ENCODE assay signal across 6 cellular contexts in the genomic region with DNA sequence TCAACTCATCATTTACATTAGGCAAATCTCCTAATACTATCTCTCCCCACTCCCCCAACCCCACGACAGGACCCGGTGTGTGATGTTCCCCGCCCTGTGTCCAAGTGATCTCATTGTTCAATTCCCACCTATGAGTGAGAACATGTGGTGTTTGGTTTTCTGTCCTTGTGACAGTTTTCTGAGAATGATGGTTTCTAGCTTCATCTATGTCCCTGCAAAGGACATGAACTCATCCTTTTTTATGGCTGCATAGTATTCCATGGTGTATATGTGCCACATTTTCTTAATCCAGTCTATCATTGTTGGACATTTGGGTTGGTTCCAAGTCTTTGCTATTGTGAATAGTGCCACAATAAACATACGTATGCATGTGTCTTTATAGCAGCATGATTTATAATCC.
A peak's percentile ranks its signal among the peaks of the same experiment; 100 is the strongest.
DNase-seq lines count a peak whose midpoint lies in the region; ATAC-seq, FAIRE-seq and TF ChIP-seq lines count a peak whose summit lies in the region.
"Not testable (repeated sequence)": the region's sequence is repeated elsewhere in the genome, so short reads cannot be mapped to it uniquely, and the experiment has no call there.

No MANE protein-coding gene starts in this region.

- not testable (repeated sequence) for H3K79me2 ChIP-seq in DOHH2 (ENCODE audit: control insufficient read depth, low read length); Karpas-422 (ENCODE audit: low read length); OCI-LY1 (ENCODE audit: insufficient read depth, low read length); K562 (ENCODE audit: control insufficient read depth, insufficient read depth, low read length)
- H3K79me2 ChIP-seq in OCI-LY7 (ENCODE audit: insufficient read depth, low read depth, low read length): peaks cover 24% of the 10 kb centered on the region; the same call in 1 of the 2 replicates

- POLR2A ChIA-PET in HEK293 (lab: Yijun Ruan, JAX); K562 (lab: Yijun Ruan, JAX): not testable (repeated sequence)
- POLR2A ChIA-PET in OCI-LY7 (lab: Charles Lee): interaction anchor here (0.6 to 5.8 kb wide), 7 partner anchors 12 to 218 kb away, joined by 3 to 48 read pairs (median 5); no protein-coding TSS in a partner anchor

- H3K9me3 ChIP-seq in DOHH2 (ENCODE audit: control insufficient read depth, insufficient read depth, low read length); HEK293 (ENCODE audit: control insufficient read depth, insufficient read depth, low read depth, low read length); Karpas-422 (ENCODE audit: low read length); OCI-LY1 (ENCODE audit: low read length); OCI-LY7 (ENCODE audit: low read length); K562 (replicated peaks; ENCODE audit: control insufficient read depth, insufficient read depth, low read depth, low read length): not testable (repeated sequence)

- not testable (repeated sequence) for TF ChIP-seq EP300 in K562 (IDR thresholded peaks at IDR 0.05; ENCODE audit: low read length)

- H3K36me3 ChIP-seq in DOHH2 (ENCODE audit: control insufficient read depth, low read length); HEK293 (ENCODE audit: control insufficient read depth in 2 of 2, insufficient read depth in 1 of 2, low read length in 2 of 2); Karpas-422 (ENCODE audit: insufficient read depth, low read length); OCI-LY1 (ENCODE audit: insufficient read depth, low read length); OCI-LY7 (ENCODE audit: insufficient read depth, low read length); K562 (ENCODE audit: control insufficient read depth, insufficient read depth, low read length): not testable (repeated sequence)

- not testable (repeated sequence) for H4K20me1 ChIP-seq in DOHH2 (ENCODE audit: control insufficient read depth, insufficient read depth, low read depth, low read length); Karpas-422 (ENCODE audit: insufficient read depth, low read depth, low read length); OCI-LY1 (ENCODE audit: insufficient read depth, low read length); OCI-LY7 (ENCODE audit: insufficient read depth, low read length); K562 (replicated peaks; ENCODE audit: control insufficient read depth, insufficient read depth, low read length)

- not testable (repeated sequence) for BruUV-seq in OCI-LY7 (replicated peaks; lab: Mats Ljungman, UMichigan); K562 (replicated peaks; lab: Mats Ljungman, UMichigan)

- not testable (repeated sequence) for TF ChIP-seq CTCF in DOHH2 (IDR thresholded peaks at IDR 0.05; ENCODE audit: low read depth, low read length, poor library complexity, severe bottlenecking); HEK293 (tag by site-specific recombination; IDR thresholded peaks at IDR 0.05); OCI-LY1 (IDR thresholded peaks at IDR 0.05; ENCODE audit: low read length); OCI-LY7 (conservative IDR thresholded peaks at IDR 0.05; ENCODE audit: low read length); K562 (IDR thresholded peaks at IDR 0.05 in 2 of 3, conservative IDR thresholded peaks at IDR 0.05 in 1 of 3; ENCODE audit: insufficient read depth in 2 of 3, low read depth in 1 of 3, low read length in 3 of 3)

- H3K27ac ChIP-seq in DOHH2 (ENCODE audit: low read depth, low read length): peak overlapping the region; percentile 99
- H3K27ac ChIP-seq in HEK293 (ENCODE audit: extremely low read depth, low read depth, low read length); K562 (ENCODE audit: extremely low read depth, low read depth, low read length): not testable (repeated sequence)
- H3K27ac ChIP-seq in Karpas-422 (ENCODE audit: low read length): peak overlapping the region; percentile 99
- peak overlapping the region; percentile 99 for H3K27ac ChIP-seq in OCI-LY1 (ENCODE audit: low read depth, low read length, poor library complexity, severe bottlenecking)
- peak overlapping the region; percentile 99 for H3K27ac ChIP-seq in OCI-LY7 (ENCODE audit: low read depth, low read length, poor library complexity, severe bottlenecking)

- CTCF ChIA-PET in HEK293 (lab: Yijun Ruan, JAX); K562 (lab: Yijun Ruan, JAX; ENCODE audit: low intra/inter-chr PET ratio): not testable (repeated sequence)
- CTCF ChIA-PET in OCI-LY7 (lab: Charles Lee; ENCODE audit: unreplicated experiment): interaction anchor here (1.2 kb wide), 1 partner anchor 20 kb away, joined by 3 read pairs; no protein-coding TSS in a partner anchor

- in situ Hi-C loops in K562 (cut with MboI): not testable (repeated sequence)

- H3K27me3 ChIP-seq in DOHH2 (ENCODE audit: control insufficient read depth, low read length); Karpas-422 (ENCODE audit: low read length); OCI-LY1 (ENCODE audit: insufficient read depth, low read length); K562 (ENCODE audit: control insufficient read depth in 2 of 2, insufficient read depth in 2 of 2, low read length in 2 of 2): not testable (repeated sequence)

- DNase-seq in Karpas-422; OCI-LY7 (ENCODE audit: low spot score); K562 (ENCODE audit: extremely low read depth in 1 of 4, low spot score in 3 of 4): not testable (repeated sequence)

- WGBS in K562 (ENCODE audit: insufficient coverage, low coverage, missing lambda C conversion rate): 88% methylated on average over 3 of the region's 4 CpGs

- not testable (repeated sequence) for H3K4me3 ChIP-seq in DOHH2 (ENCODE audit: low read length); HEK293 (ENCODE audit: low read depth, low read length); Karpas-422 (ENCODE audit: low read length); OCI-LY1 (ENCODE audit: low read depth, low read length, poor library complexity, severe bottlenecking); OCI-LY7 (ENCODE audit: low read depth, low read length, poor library complexity, severe bottlenecking); K562

- FAIRE-seq in K562 (lab: Jason Lieb, UNC): not testable (repeated sequence)

- not testable (repeated sequence) for TF ChIP-seq RAD21 in K562 (CRISPR knock-in tag; conservative IDR thresholded peaks at IDR 0.05 in 1 of 2, IDR thresholded peaks at IDR 0.05 in 1 of 2)

- not testable (repeated sequence) for H3K4me2 ChIP-seq in DOHH2 (ENCODE audit: low read length); Karpas-422 (ENCODE audit: low read depth, low read length, poor library complexity, severe bottlenecking); OCI-LY1 (ENCODE audit: low read length); OCI-LY7 (ENCODE audit: low read length); K562 (ENCODE audit: insufficient read depth, low read length)

- H3K9ac ChIP-seq in Karpas-422 (ENCODE audit: low read length); OCI-LY1 (ENCODE audit: low read length); K562 (ENCODE audit: insufficient read depth in 1 of 2, low read depth in 2 of 2, low read length in 2 of 2): not testable (repeated sequence)

- intact Hi-C loops in OCI-LY7 (cut with micrococcal nuclease; ENCODE audit: unreplicated experiment): loop anchor here (5.0 kb wide), 2 partner anchors 104 to 289 kb away; no protein-coding TSS in a partner anchor
- intact Hi-C loops in K562 (cut with micrococcal nuclease): not testable (repeated sequence)

- TF ChIP-seq POLR2A in K562 (conservative IDR thresholded peaks at IDR 0.05): not testable (repeated sequence)

- not testable (repeated sequence) for H3K9me2 ChIP-seq in DOHH2 (replicated peaks; ENCODE audit: control insufficient read depth, low read length); Karpas-422 (replicated peaks; ENCODE audit: insufficient read depth, low read length); OCI-LY1 (ENCODE audit: low read depth, low read length); OCI-LY7 (ENCODE audit: insufficient read depth, low read length)

- H3K4me1 ChIP-seq in DOHH2 (ENCODE audit: control insufficient read depth, low read length) (peaks cover 51% of the 10 kb centered on the region), Karpas-422 (ENCODE audit: low read length) (peaks cover 54% of the 10 kb centered on the region), OCI-LY1 (ENCODE audit: insufficient read depth, low read length, severe bottlenecking) (peaks cover 49% of the 10 kb centered on the region), OCI-LY7 (ENCODE audit: insufficient read depth, low read length, poor library complexity, severe bottlenecking) (peaks cover 56% of the 10 kb centered on the region)
- H3K4me1 ChIP-seq in HEK293 (ENCODE audit: control insufficient read depth, insufficient read depth, low read length); K562 (replicated peaks in 1 of 2; ENCODE audit: control insufficient read depth in 2 of 2, insufficient read depth in 2 of 2, low read length in 2 of 2): not testable (repeated sequence)

- H3F3A ChIP-seq in DOHH2 (ENCODE audit: control insufficient read depth, insufficient read depth): peaks cover 24% of the 10 kb centered on the region
- not testable (repeated sequence) for H3F3A ChIP-seq in OCI-LY1 (ENCODE audit: insufficient read depth, low read length)

- H2AFZ ChIP-seq in Karpas-422 (ENCODE audit: low read length); OCI-LY1 (ENCODE audit: low read length); OCI-LY7 (ENCODE audit: low read length); K562 (ENCODE audit: low read depth, low read length): not testable (repeated sequence)

- H3K9me1 ChIP-seq in K562 (ENCODE audit: control insufficient read depth, insufficient read depth, low read length): not testable (repeated sequence)

- not testable (repeated sequence) for ATAC-seq in K562

TF ChIP-seq in K562, 482 proteins besides CTCF, POLR2A, EP300 and RAD21:
- TF ChIP-seq ZNF146 (CRISPR knock-in tag; IDR thresholded peaks at IDR 0.05; ENCODE audit: unreplicated experiment): peak; percentile 63
- TF ChIP-seq BCOR (IDR thresholded peaks at IDR 0.05): peak; percentile 65; the same call in 1 of the 2 replicates
- 0 out of 4 replicates have a peak, but pooled peaks of 1 of the 2 experiments have one; percentile 18 for TF ChIP-seq KDM1A (IDR thresholded peaks at IDR 0.05)
TF ChIP-seq in K562: peak in this region for 3; not testable (repeated sequence) for 479.
